Comparison of ENCODE assay signal across 1 cellular context in genomic region chr10:122294006-122294405, GRCh38.
TF ChIP-seq lines count a peak whose summit lies in the region.

No MANE protein-coding gene starts in this region.

TF ChIP-seq in HepG2, 621 proteins besides CTCF, POLR2A, EP300 and RAD21:
- no peak for TF ChIP-seq ZNF841 (CRISPR knock-in tag; IDR thresholded peaks at IDR 0.05; ENCODE audit: borderline replicate concordance)
- TF ChIP-seq EHMT2 (IDR thresholded peaks at IDR 0.05; ENCODE audit: borderline replicate concordance, low read depth, low read length): no peak
- no peak for TF ChIP-seq ERF (CRISPR knock-in tag; IDR thresholded peaks at IDR 0.05)
- TF ChIP-seq ZNF710 (CRISPR knock-in tag; IDR thresholded peaks at IDR 0.05; ENCODE audit: borderline replicate concordance): 0 out of 2 replicates have a peak, but pooled peaks have one; percentile 26
- no peak for TF ChIP-seq ZBTB2 (CRISPR knock-in tag; IDR thresholded peaks at IDR 0.05; ENCODE audit: low read depth)
